Comparison of ENCODE assay signal across 19 cellular contexts in genomic region chr2:232348936-232349335, GRCh38. TPM values are rescaled to one million over a fixed set of nuclear protein-coding genes. Genes with fewer than 3 reads are reported as not detected.
A peak's percentile ranks its signal among the peaks of the same experiment; 100 is the strongest.
DNase-seq lines count a peak whose midpoint lies in the region; ATAC-seq and FAIRE-seq lines count a peak whose summit lies in the region.
"Had no signal": no experiment of that assay in that cellular context is flagged by ENCODE, and none has a peak within 500 bp of the region (broad histone marks: within the 10 kb centered on the region; RNA-seq: fewer than 3 reads in every experiment).

No MANE protein-coding gene starts in this region.

- peaks cover 44% of the 10 kb centered on the region for H3K27me3 Mint-ChIP-seq in activated T-cell treated with anti-CD3 and anti-CD28 coated beads, Interleukin-2, amount 50 U/mL, for 24 hours
- H3K27me3 Mint-ChIP-seq in activated T-helper 17 cell treated with anti-CD3 and anti-CD28 coated beads, Interleukin-2, amount 50 U/mL, for 72 hours: peaks cover 5% of the 10 kb centered on the region

- H3K4me3 Mint-ChIP-seq in activated T-cell treated with anti-CD3 and anti-CD28 coated beads, Interleukin-2, amount 50 U/mL, for 24 hours: no peak overlapping the region
- no peak overlapping the region for H3K4me3 Mint-ChIP-seq in activated T-helper 17 cell treated with anti-CD3 and anti-CD28 coated beads, Interleukin-2, amount 50 U/mL, for 72 hours
- H3K4me3 Mint-ChIP-seq: activated B cell treated with CpG ODN at 0.5 μM for 24 hours had no signal

- intact Hi-C loops in sciatic nerve (cut with DNase I): no loop called here

- no peaks in the 10 kb centered on the region for H3K36me3 Mint-ChIP-seq in activated T-cell treated with anti-CD3 and anti-CD28 coated beads, Interleukin-2, amount 50 U/mL, for 24 hours (ENCODE audit: low read depth)
- H3K36me3 Mint-ChIP-seq in activated T-helper 17 cell treated with anti-CD3 and anti-CD28 coated beads, Interleukin-2, amount 50 U/mL, for 72 hours (ENCODE audit: low read depth): no peaks in the 10 kb centered on the region

- peak; percentile 13 for FAIRE-seq in HTR-8/SVneo (lab: Jason Lieb, UNC)
- FAIRE-seq: G401.6 had no signal

- DNase-seq in activated T-cell treated with anti-CD3 and anti-CD28 coated beads, Interleukin-2, amount 50 U/mL, for 24 hours: peak; percentile 30
- DNase-seq in activated T-cell treated with anti-CD3 and anti-CD28 coated beads for 4 hours (no peak), HTR-8/SVneo (ENCODE audit: insufficient read length, low spot score) (no peak), sciatic nerve (ENCODE audit: low spot score) (peak; percentile 42), HCEC 1CT (no peak), NCI-H526 treated with DMSO at 0.1 percent for 48 hours (lab: John Stamatoyannopoulos, UW) (no peak)
- DNase-seq: activated B cell treated with CpG ODN at 0.5 μM for 24 hours; activated gamma-delta T cell; caudate nucleus; mesenchymal stem cell; NCI-H1092; NCI-H524 treated with DMSO at 0.1 percent for 48 hours; occipital lobe; SHP77 treated with DMSO at 0.1 percent for 48 hours; stimulated activated CD4-positive, alpha-beta T cell treated with anti-CD3 and anti-CD28 coated beads, Interleukin-15, amount 100 ng/mL, for 24 hours; stimulated activated CD8-positive, alpha-beta memory T cell treated with anti-CD3 and anti-CD28 coated beads, Interleukin-4, amount 100 ng/mL, for 48 hours had no signal

- no peaks in the 10 kb centered on the region for H3K9me3 Mint-ChIP-seq in activated T-cell treated with anti-CD3 and anti-CD28 coated beads, Interleukin-2, amount 50 U/mL, for 24 hours
- H3K9me3 Mint-ChIP-seq in activated T-helper 17 cell treated with anti-CD3 and anti-CD28 coated beads, Interleukin-2, amount 50 U/mL, for 72 hours: no peaks in the 10 kb centered on the region

- H3K4me1 Mint-ChIP-seq in activated T-cell treated with anti-CD3 and anti-CD28 coated beads, Interleukin-2, amount 50 U/mL, for 24 hours (ENCODE audit: low read depth): peaks cover 8% of the 10 kb centered on the region
- no peaks in the 10 kb centered on the region for H3K4me1 Mint-ChIP-seq in activated T-helper 17 cell treated with anti-CD3 and anti-CD28 coated beads, Interleukin-2, amount 50 U/mL, for 72 hours
- H3K4me1 Mint-ChIP-seq: activated B cell treated with CpG ODN at 0.5 μM for 24 hours had no signal

- no peak overlapping the region for H3K27ac Mint-ChIP-seq in activated T-cell treated with anti-CD3 and anti-CD28 coated beads, Interleukin-2, amount 50 U/mL, for 24 hours
- no peak overlapping the region for H3K27ac Mint-ChIP-seq in activated T-helper 17 cell treated with anti-CD3 and anti-CD28 coated beads, Interleukin-2, amount 50 U/mL, for 72 hours
- H3K27ac Mint-ChIP-seq: activated B cell treated with CpG ODN at 0.5 μM for 24 hours had no signal

- peak; percentile 29 for ATAC-seq in activated T-helper 17 cell treated with anti-CD3 and anti-CD28 coated beads, Interleukin-2, amount 50 U/mL, for 72 hours (replicated peaks)
- ATAC-seq in sciatic nerve (no peak), GM19324 (IDR thresholded peaks at IDR 0.05; ENCODE audit: low FRiP score, unreplicated experiment) (no peak)

RNA-seq across cellular contexts. Expression of gene ALPP, which starts 29.6 kb away (rescaled TPM):
- under 1 TPM in 1 of 2 donors, not detected in 1; 0.19 TPM for total RNA-seq in activated T-helper 17 cell treated with anti-CD3 and anti-CD28 coated beads, Interleukin-2, amount 50 U/mL, for 72 hours
- total RNA-seq in sciatic nerve: not detected
- total RNA-seq: occipital lobe had no signal

RNA-seq across cellular contexts. Expression of gene ALPG, which starts 57.7 kb away (rescaled TPM):
- not detected for total RNA-seq in activated T-helper 17 cell treated with anti-CD3 and anti-CD28 coated beads, Interleukin-2, amount 50 U/mL, for 72 hours
- not detected for total RNA-seq in sciatic nerve
- total RNA-seq: activated B cell treated with CpG ODN at 0.5 μM for 24 hours, occipital lobe had no signal

Comparison
In these comparisons a context has a peak if more than half of its experiments do, and no peak if none do; other contexts are left out.
1. DNase-seq: peak in activated T-cell treated with anti-CD3 and anti-CD28 coated beads, Interleukin-2, amount 50 U/mL, for 24 hours (single experiment) and sciatic nerve (single experiment); none in activated T-cell treated with anti-CD3 and anti-CD28 coated beads for 4 hours (single experiment), HTR-8/SVneo (single experiment), HCEC 1CT (single experiment) and NCI-H526 treated with DMSO at 0.1 percent for 48 hours (single experiment).